Comparison of ENCODE assay signal across 13 cellular contexts in genomic region chr10:7380704-7381241, GRCh38. TPM values are rescaled to one million over a fixed set of nuclear protein-coding genes. Genes with fewer than 3 reads are reported as not detected.
DNase-seq lines count a peak whose midpoint lies in the region; ATAC-seq, FAIRE-seq and TF ChIP-seq lines count a peak whose summit lies in the region.
"Had no signal": no experiment of that assay in that cellular context is flagged by ENCODE, and none has a peak within 500 bp of the region (broad histone marks: within the 10 kb centered on the region; RNA-seq: fewer than 3 reads in every experiment).

No MANE protein-coding gene starts in this region.

- H3K36me3 Mint-ChIP-seq in CD4-positive, CD25-positive, alpha-beta regulatory T cell, result peaks cover 14% of the 10 kb centered on the region
- peaks cover 30 to 39% of the 10 kb centered on the region in 2 donors for H3K36me3 Mint-ChIP-seq in CD4-positive, alpha-beta memory T cell
- peaks cover 0 to 18% (median 16%) of the 10 kb centered on the region in 3 donors for H3K36me3 Mint-ChIP-seq in immature natural killer cell

- intact Hi-C loops in CD4-positive, alpha-beta memory T cell (cut with micrococcal nuclease), result no loop called here

- POLR2A ChIA-PET in CD4-positive, alpha-beta memory T cell (lab: Charles Lee; ENCODE audit: partially characterized antibody), result no interaction called here
- POLR2A ChIA-PET in HEK293 (lab: Yijun Ruan, JAX), result no interaction called here

- no peaks in the 10 kb centered on the region for H3K9me3 ChIP-seq in CD4-positive, CD25-positive, alpha-beta regulatory T cell (ENCODE audit: control insufficient read depth in 2 of 2, low read length in 2 of 2)
- no peaks in the 10 kb centered on the region for H3K9me3 ChIP-seq in CD4-positive, alpha-beta memory T cell (ENCODE audit: control insufficient read depth in 1 of 2, low read length in 2 of 2)
- no peaks in the 10 kb centered on the region for H3K9me3 ChIP-seq in HEK293 (ENCODE audit: control insufficient read depth, insufficient read depth, low read depth, low read length)

- no peak for DNase-seq in CD4-positive, CD25-positive, alpha-beta regulatory T cell
- no peak for DNase-seq in CD4-positive, alpha-beta memory T cell
- no peak for DNase-seq in immature natural killer cell
- no peak for DNase-seq in D721Med (ENCODE audit: insufficient read length, low spot score)
- DNase-seq in T-helper 1 cell, result no peak
- DNase-seq: COR-L47, HCEC 1CT had no signal

- no peaks in the 10 kb centered on the region for H3K27me3 ChIP-seq in CD4-positive, CD25-positive, alpha-beta regulatory T cell (ENCODE audit: control insufficient read depth, insufficient read depth, low read length)
- no peaks in the 10 kb centered on the region for H3K27me3 ChIP-seq in CD4-positive, alpha-beta memory T cell (ENCODE audit: insufficient read depth, low read length)

- FAIRE-seq in D721Med (lab: Jason Lieb, UNC), result no peak
- FAIRE-seq: A204.1, GM18507 had no signal

- H3K4me3 ChIP-seq in CD4-positive, CD25-positive, alpha-beta regulatory T cell (ENCODE audit: low read depth, low read length), result no peak overlapping the region
- H3K4me3 ChIP-seq in CD4-positive, alpha-beta memory T cell (ENCODE audit: low read length in 2 of 2), result no peak overlapping the region
- H3K4me3 ChIP-seq in HEK293 (ENCODE audit: low read depth, low read length), result no peak overlapping the region

- peaks cover 0 to 30% (median 16%) of the 10 kb centered on the region in 4 donors for H3K4me1 Mint-ChIP-seq in CD4-positive, CD25-positive, alpha-beta regulatory T cell
- peaks cover 18 to 38% (median 26%) of the 10 kb centered on the region in 4 donors for H3K4me1 Mint-ChIP-seq in CD4-positive, alpha-beta memory T cell
- peaks cover 47 to 75% of the 10 kb centered on the region in 2 donors for H3K4me1 Mint-ChIP-seq in immature natural killer cell

- H3K27me3 Mint-ChIP-seq in CD4-positive, CD25-positive, alpha-beta regulatory T cell, result no peaks in the 10 kb centered on the region
- no peaks in the 10 kb centered on the region for H3K27me3 Mint-ChIP-seq in CD4-positive, alpha-beta memory T cell
- peaks cover 0 to 3% (median 0%) of the 10 kb centered on the region in 3 donors for H3K27me3 Mint-ChIP-seq in immature natural killer cell (ENCODE audit: low read depth in 3 of 3)

- no peaks in the 10 kb centered on the region for H3K9me3 Mint-ChIP-seq in CD4-positive, CD25-positive, alpha-beta regulatory T cell
- no peaks in the 10 kb centered on the region for H3K9me3 Mint-ChIP-seq in CD4-positive, alpha-beta memory T cell
- H3K9me3 Mint-ChIP-seq in immature natural killer cell, result no peaks in the 10 kb centered on the region

- no peak for ATAC-seq in CD4-positive, CD25-positive, alpha-beta regulatory T cell (ENCODE audit: low read depth in 2 of 2)
- ATAC-seq in HG03159 (IDR thresholded peaks at IDR 0.05; ENCODE audit: unreplicated experiment), result no peak

- H3K27ac Mint-ChIP-seq in CD4-positive, CD25-positive, alpha-beta regulatory T cell, result peak overlapping the region in 2 of 3 donors; percentile 13 to 57
- H3K27ac Mint-ChIP-seq in CD4-positive, alpha-beta memory T cell, result peak overlapping the region in 4 of 7 donors; percentile 48 to 61 (median 52)
- peak overlapping the region in 5 of 6 donors; percentile 36 to 86 (median 46) for H3K27ac Mint-ChIP-seq in immature natural killer cell

- TF ChIP-seq CTCF in HEK293 (tag by site-specific recombination; IDR thresholded peaks at IDR 0.05) (no peak), D721Med (IDR thresholded peaks at IDR 0.05; ENCODE audit: insufficient read depth, missing control alignments) (no peak)

- no peak overlapping the region for H3K4me3 Mint-ChIP-seq in CD4-positive, CD25-positive, alpha-beta regulatory T cell
- H3K4me3 Mint-ChIP-seq in CD4-positive, alpha-beta memory T cell, result no peak overlapping the region
- no peak overlapping the region for H3K4me3 Mint-ChIP-seq in immature natural killer cell
- H3K4me3 Mint-ChIP-seq: CD14-positive monocyte had no signal

- CTCF ChIA-PET in CD4-positive, alpha-beta memory T cell (lab: Charles Lee; ENCODE audit: partially characterized antibody), result interaction anchor here (1.9 kb wide), 1 partner anchor 462 kb away, joined by 5 read pairs; no protein-coding TSS in a partner anchor
- CTCF ChIA-PET in HEK293 (lab: Yijun Ruan, JAX), result no interaction called here

- peaks cover 11% of the 10 kb centered on the region for H3K36me3 ChIP-seq in CD4-positive, CD25-positive, alpha-beta regulatory T cell (ENCODE audit: control insufficient read depth, insufficient read depth, low read length)
- H3K36me3 ChIP-seq in CD4-positive, alpha-beta memory T cell (ENCODE audit: insufficient read depth, low read length), result peaks cover 7% of the 10 kb centered on the region
- peaks cover 10 to 38% of the 10 kb centered on the region in 2 experiments; a peak in 2 of 3 replicates for H3K36me3 ChIP-seq in HEK293 (ENCODE audit: control insufficient read depth in 2 of 2, insufficient read depth in 1 of 2, low read length in 2 of 2)

- H3K27ac ChIP-seq in CD4-positive, CD25-positive, alpha-beta regulatory T cell (ENCODE audit: insufficient read depth, low read length, poor library complexity, severe bottlenecking), result no peak overlapping the region
- H3K27ac ChIP-seq in CD4-positive, alpha-beta memory T cell (ENCODE audit: low read depth, low read length), result no peak overlapping the region
- no peak overlapping the region for H3K27ac ChIP-seq in HEK293 (ENCODE audit: extremely low read depth, low read depth, low read length)
- H3K27ac ChIP-seq: HL-60 had no signal

- H3K4me1 ChIP-seq in CD4-positive, CD25-positive, alpha-beta regulatory T cell (ENCODE audit: control insufficient read depth, insufficient read depth, low read length, poor library complexity, severe bottlenecking), result peaks cover 8% of the 10 kb centered on the region
- H3K4me1 ChIP-seq in CD4-positive, alpha-beta memory T cell (ENCODE audit: insufficient read depth, low read length), result peaks cover 12% of the 10 kb centered on the region
- peaks cover 3% of the 10 kb centered on the region; the same call in 1 of the 2 replicates for H3K4me1 ChIP-seq in HEK293 (ENCODE audit: control insufficient read depth, insufficient read depth, low read length)

TF ChIP-seq in HEK293, 187 proteins besides CTCF, POLR2A, EP300 and RAD21:
- TF ChIP-seq BCL11B (tag by site-specific recombination; IDR thresholded peaks at IDR 0.05; ENCODE audit: low read depth) (no peak), TCF7L2 (IDR thresholded peaks at IDR 0.05; ENCODE audit: borderline replicate concordance, low read depth, low read length) (no peak), YY1 (tag by site-specific recombination; IDR thresholded peaks at IDR 0.05) (no peak), ZNF707 (tag by site-specific recombination; IDR thresholded peaks at IDR 0.05) (no peak), ZBTB21 (tag by site-specific recombination; IDR thresholded peaks at IDR 0.05) (no peak), ZNF121 (tag by site-specific recombination; IDR thresholded peaks at IDR 0.05) (peak; percentile 90), SCRT1 (tag by site-specific recombination; IDR thresholded peaks at IDR 0.05; ENCODE audit: borderline replicate concordance) (peak; percentile 69), BCL6B (tag by site-specific recombination; IDR thresholded peaks at IDR 0.05) (no peak), SCRT2 (tag by site-specific recombination; IDR thresholded peaks at IDR 0.05) (peak; percentile 86), ZNF654 (tag by site-specific recombination; IDR thresholded peaks at IDR 0.05; ENCODE audit: low read depth) (no peak), ZNF510 (tag by site-specific recombination; IDR thresholded peaks at IDR 0.05; ENCODE audit: insufficient replicate concordance) (no peak)

RNA-seq across cellular contexts. Expression of gene SFMBT2, which starts 30.1 kb away (rescaled TPM):
- 21.2 TPM for total RNA-seq in CD4-positive, CD25-positive, alpha-beta regulatory T cell
- polyA plus RNA-seq in CD4-positive, CD25-positive, alpha-beta regulatory T cell, result 1 to 10 TPM; 1.3 to 2.5 (median 1.5) TPM
- total RNA-seq in CD4-positive, alpha-beta memory T cell, result 10 to 100 TPM; 20.0 to 22.3 TPM
- 1 to 10 TPM; 1.7 to 3.3 TPM for polyA plus RNA-seq in CD4-positive, alpha-beta memory T cell
- 1 to 10 TPM; 1.5 to 9.8 (median 3.1) TPM for polyA plus RNA-seq in immature natural killer cell
